In genomic region chr12:114480309-114481199, GRCh38 we compare ENCODE assay signal across 11 cellular contexts.
DNase-seq lines count a peak whose midpoint lies in the region; ATAC-seq and TF ChIP-seq lines count a peak whose summit lies in the region.
"Had no signal": no experiment of that assay in that cellular context is flagged by ENCODE, and none has a peak within 500 bp of the region (broad histone marks: within the 10 kb centered on the region; RNA-seq: fewer than 3 reads in every experiment).

No MANE protein-coding gene starts in this region.

- no peaks in the 10 kb centered on the region for H3K36me3 ChIP-seq in stomach smooth muscle (ENCODE audit: control insufficient read depth in 2 of 2, insufficient read depth in 2 of 2, low read length in 2 of 2)

- no peak overlapping the region for H3K9ac ChIP-seq in stomach smooth muscle (ENCODE audit: low read length in 2 of 2)

- no peak for ATAC-seq in stimulated activated naive B cell treated with anti-CD40 and anti-IgM and Interleukin-4, amounts not matched to agents 10 μg/mL and 1 μg/mL and 100 μg/mL, for 72 hours (replicated peaks)

- H3K27ac ChIP-seq in stomach smooth muscle (ENCODE audit: low read length) = no peak overlapping the region

- peaks cover 0 to 4% (median 3%) of the 10 kb centered on the region in 5 experiments for H3K9me3 Mint-ChIP-seq in brain
- peaks cover 2% of the 10 kb centered on the region in 2 donors for H3K9me3 Mint-ChIP-seq in stimulated activated naive B cell treated with anti-CD40 and anti-IgM and Interleukin-4, amounts not matched to agents 10 μg/mL and 1 μg/mL and 100 μg/mL, for 72 hours

- H3K27ac Mint-ChIP-seq in brain = no peak overlapping the region
- H3K27ac Mint-ChIP-seq in stimulated activated naive B cell treated with anti-CD40 and anti-IgM and Interleukin-4, amounts not matched to agents 10 μg/mL and 1 μg/mL and 100 μg/mL, for 72 hours = no peak overlapping the region
- H3K27ac Mint-ChIP-seq: naive B cell had no signal

- H3K27me3 ChIP-seq in stomach smooth muscle (ENCODE audit: control insufficient read depth in 1 of 2, insufficient read depth in 2 of 2, low read length in 2 of 2) = peaks cover 45 to 56% of the 10 kb centered on the region in 2 donors

- peak overlapping the region; percentile 47 to 60 for H3K4me3 ChIP-seq in stomach smooth muscle (ENCODE audit: low read length in 2 of 2)

- no peaks in the 10 kb centered on the region for H3K36me3 Mint-ChIP-seq in brain
- H3K36me3 Mint-ChIP-seq in stimulated activated naive B cell treated with anti-CD40 and anti-IgM and Interleukin-4, amounts not matched to agents 10 μg/mL and 1 μg/mL and 100 μg/mL, for 72 hours = no peaks in the 10 kb centered on the region

- peak overlapping the region in 4 of 5 experiments; percentile 43 to 81 (median 60) for H3K4me3 Mint-ChIP-seq in brain
- no peak overlapping the region for H3K4me3 Mint-ChIP-seq in stimulated activated naive B cell treated with anti-CD40 and anti-IgM and Interleukin-4, amounts not matched to agents 10 μg/mL and 1 μg/mL and 100 μg/mL, for 72 hours

- TF ChIP-seq CTCF in brain (conservative IDR thresholded peaks at IDR 0.05) = no peak

- peaks cover 82% of the 10 kb centered on the region for H3K27me3 Mint-ChIP-seq in brain
- H3K27me3 Mint-ChIP-seq in stimulated activated naive B cell treated with anti-CD40 and anti-IgM and Interleukin-4, amounts not matched to agents 10 μg/mL and 1 μg/mL and 100 μg/mL, for 72 hours = peaks cover 42 to 51% of the 10 kb centered on the region in 2 donors

- peaks cover 0 to 4% of the 10 kb centered on the region in 2 donors for H3K9me3 ChIP-seq in stomach smooth muscle (ENCODE audit: control insufficient read depth in 2 of 2, low read length in 2 of 2)

- H3K4me1 Mint-ChIP-seq in brain = peaks cover 8% of the 10 kb centered on the region
- peaks cover 0 to 3% of the 10 kb centered on the region in 2 donors for H3K4me1 Mint-ChIP-seq in stimulated activated naive B cell treated with anti-CD40 and anti-IgM and Interleukin-4, amounts not matched to agents 10 μg/mL and 1 μg/mL and 100 μg/mL, for 72 hours

- peak; percentile 12 for DNase-seq in NCI-H2029 (lab: John Stamatoyannopoulos, UW)
- DNase-seq in NCI-H2029 treated with DMSO at 0.1 percent for 48 hours (lab: John Stamatoyannopoulos, UW) = no peak
- peak; percentile 38 for DNase-seq in iPS-NIHi7 (ENCODE audit: extremely low spot score)
- DNase-seq in AG08395 (ENCODE audit: low spot score) = no peak
- DNase-seq in stimulated activated naive B cell treated with anti-CD40 and anti-IgM and Interleukin-4, amounts not matched to agents 10 μg/mL and 1 μg/mL and 100 μg/mL, for 72 hours = no peak
- no peak for DNase-seq in NK-92 (lab: John Stamatoyannopoulos, UW; ENCODE audit: unreplicated experiment)
- DNase-seq: activated T-cell treated with anti-CD3 and anti-CD28 coated beads for 4 hours, naive B cell, NCI-H187 treated with DMSO at 0.1 percent for 48 hours had no signal

- H3K4me1 ChIP-seq in stomach smooth muscle (ENCODE audit: control insufficient read depth, insufficient read depth, low read length) = peaks cover 10% of the 10 kb centered on the region

Comparison
In these comparisons a context has a peak if more than half of its experiments do, and no peak if none do; other contexts are left out.
1. DNase-seq: peak in NCI-H2029 (single experiment) and iPS-NIHi7 (single experiment); none in NCI-H2029 treated with DMSO at 0.1 percent for 48 hours (single experiment), AG08395 (single experiment), stimulated activated naive B cell treated with anti-CD40 and anti-IgM and Interleukin-4, amounts not matched to agents 10 μg/mL and 1 μg/mL and 100 μg/mL, for 72 hours (single experiment) and NK-92 (single experiment).
2. H3K4me3 Mint-ChIP-seq: peak in brain (4 of 5); none in stimulated activated naive B cell treated with anti-CD40 and anti-IgM and Interleukin-4, amounts not matched to agents 10 μg/mL and 1 μg/mL and 100 μg/mL, for 72 hours (0 of 2).